Comparison of ENCODE assay signal across 23 cellular contexts in the genomic region with DNA sequence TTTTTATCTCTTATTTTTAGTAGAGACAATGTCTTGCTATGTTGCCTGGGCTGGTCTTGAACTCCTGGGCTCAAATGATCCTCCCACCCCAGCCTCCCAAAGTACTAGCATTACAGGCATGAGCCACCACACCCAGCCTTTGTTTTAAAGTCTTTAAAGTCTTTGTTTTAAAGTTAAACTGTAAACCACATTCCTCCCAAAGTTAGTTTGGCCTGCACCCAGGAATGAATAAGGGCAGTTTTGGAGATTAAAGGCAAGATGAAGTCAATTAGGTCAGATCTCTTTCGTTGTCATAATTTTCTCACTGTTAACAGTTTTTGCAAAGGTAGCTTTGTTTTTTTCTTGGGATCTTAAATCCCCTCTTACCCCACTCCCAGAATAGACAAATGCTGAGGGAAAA.
DNase-seq lines count a peak whose midpoint lies in the region; ATAC-seq and TF ChIP-seq lines count a peak whose summit lies in the region.
"Had no signal": no experiment of that assay in that cellular context is flagged by ENCODE, and none has a peak within 500 bp of the region (broad histone marks: within the 10 kb centered on the region; RNA-seq: fewer than 3 reads in every experiment).

No MANE protein-coding gene starts in this region.

- no peak overlapping the region for H3K4me3 ChIP-seq in CD8-positive, alpha-beta T cell (ENCODE audit: low read depth, low read length)
- H3K4me3 ChIP-seq in sigmoid colon: no peak overlapping the region
- H3K4me3 ChIP-seq: esophagus squamous epithelium, GM12878, heart right ventricle, lung, psoas muscle, spleen had no signal

- peaks cover 13% of the 10 kb centered on the region for H3K4me1 Mint-ChIP-seq in CD8-positive, alpha-beta T cell (ENCODE audit: low read depth)
- H3K4me1 Mint-ChIP-seq in HFFc6 (ENCODE audit: low read depth) (peaks cover 23% of the 10 kb centered on the region), T-helper 17 cell (peaks cover 9% of the 10 kb centered on the region)
- peaks cover 31% of the 10 kb centered on the region for H3K4me1 Mint-ChIP-seq in central memory CD8-positive, alpha-beta T cell

- H3K9me3 ChIP-seq in CD8-positive, alpha-beta T cell (ENCODE audit: low read length): no peaks in the 10 kb centered on the region
- H3K9me3 ChIP-seq in T-helper 17 cell (ENCODE audit: control insufficient read depth, low read length, poor library complexity, severe bottlenecking) (no peaks in the 10 kb centered on the region), sigmoid colon (no peaks in the 10 kb centered on the region)
- H3K9me3 ChIP-seq: esophagus squamous epithelium, heart right ventricle, psoas muscle, spleen had no signal

- no peaks in the 10 kb centered on the region for H3K27me3 ChIP-seq in CD8-positive, alpha-beta T cell (ENCODE audit: insufficient read depth, low read length)
- H3K27me3 ChIP-seq in sigmoid colon: no peaks in the 10 kb centered on the region
- H3K27me3 ChIP-seq: esophagus squamous epithelium, heart right ventricle, spleen had no signal

- no peak overlapping the region for H3K4me3 Mint-ChIP-seq in CD8-positive, alpha-beta T cell
- H3K4me3 Mint-ChIP-seq in HFFc6 (no peak overlapping the region), T-helper 17 cell (no peak overlapping the region)
- H3K4me3 Mint-ChIP-seq in central memory CD8-positive, alpha-beta T cell: no peak overlapping the region
- H3K4me3 Mint-ChIP-seq: activated CD4-positive, alpha-beta T cell treated with anti-CD3 and anti-CD28 coated beads, Interleukin-2, amount 10 ng/mL, durations not matched to agents 7 days and 5 days; activated naive CD8-positive, alpha-beta T cell treated with anti-CD3 and anti-CD28 coated beads, Interleukin-2, amount 10 ng/mL, durations not matched to agents 7 days and 5 days; B cell had no signal

- H3K36me3 ChIP-seq in CD8-positive, alpha-beta T cell (ENCODE audit: insufficient read depth, low read length): peaks cover 22% of the 10 kb centered on the region
- peaks cover 0 to 59% (median 2%) of the 10 kb centered on the region in 4 donors for H3K36me3 ChIP-seq in sigmoid colon

- peak overlapping the region; percentile 24 for H3K27ac Mint-ChIP-seq in CD8-positive, alpha-beta T cell
- H3K27ac Mint-ChIP-seq in HFFc6: peak overlapping the region; percentile 73
- peak overlapping the region; percentile 74 for H3K27ac Mint-ChIP-seq in central memory CD8-positive, alpha-beta T cell (ENCODE audit: low read depth)
- H3K27ac Mint-ChIP-seq in T-helper 17 cell: no peak overlapping the region
- H3K27ac Mint-ChIP-seq: activated CD4-positive, alpha-beta T cell treated with anti-CD3 and anti-CD28 coated beads, Interleukin-2, amount 10 ng/mL, durations not matched to agents 7 days and 5 days; B cell had no signal

- POLR2A ChIA-PET in CD8-positive, alpha-beta T cell (lab: Charles Lee): no interaction called here

- CTCF ChIA-PET in CD8-positive, alpha-beta T cell (lab: Charles Lee): no interaction called here

- TF ChIP-seq CTCF in CD8-positive, alpha-beta T cell (IDR thresholded peaks at IDR 0.05): no peak
- no peak for TF ChIP-seq CTCF in HFFc6 (IDR thresholded peaks at IDR 0.05)
- no peak for TF ChIP-seq CTCF in sigmoid colon (IDR thresholded peaks at IDR 0.05)

- no peaks in the 10 kb centered on the region for H3K9me3 Mint-ChIP-seq in CD8-positive, alpha-beta T cell
- H3K9me3 Mint-ChIP-seq in HFFc6: no peaks in the 10 kb centered on the region
- H3K9me3 Mint-ChIP-seq in central memory CD8-positive, alpha-beta T cell: no peaks in the 10 kb centered on the region
- H3K9me3 Mint-ChIP-seq: activated CD4-positive, alpha-beta T cell treated with anti-CD3 and anti-CD28 coated beads, Interleukin-2, amount 10 ng/mL, durations not matched to agents 7 days and 5 days; activated naive CD8-positive, alpha-beta T cell treated with anti-CD3 and anti-CD28 coated beads, Interleukin-2, amount 10 ng/mL, durations not matched to agents 7 days and 5 days had no signal

- no peak for TF ChIP-seq EP300 in sigmoid colon (IDR thresholded peaks at IDR 0.05)

- H3K27ac ChIP-seq in CD8-positive, alpha-beta T cell (ENCODE audit: low read depth, low read length): no peak overlapping the region
- H3K27ac ChIP-seq in sigmoid colon: peak overlapping the region in 1 of 4 donors; percentile 37
- H3K27ac ChIP-seq: esophagus squamous epithelium, psoas muscle, spleen had no signal

- no peak for DNase-seq in CD8-positive, alpha-beta T cell
- no peak for DNase-seq in HFFc6
- DNase-seq in central memory CD8-positive, alpha-beta T cell (ENCODE audit: low spot score in 2 of 2): no peak
- peak; percentile 26 for DNase-seq in myocyte (ENCODE audit: low read depth)
- DNase-seq in HK-2 (ENCODE audit: unreplicated experiment): no peak
- no peak for DNase-seq in T-helper 17 cell
- DNase-seq in sigmoid colon: no peak
- DNase-seq: activated CD4-positive, alpha-beta T cell treated with anti-CD3 and anti-CD28 coated beads, Interleukin-2, amount 10 ng/mL, durations not matched to agents 7 days and 5 days; activated naive CD8-positive, alpha-beta T cell treated with anti-CD3 and anti-CD28 coated beads, Interleukin-2, amount 10 ng/mL, durations not matched to agents 7 days and 5 days; caudate nucleus; esophagus squamous epithelium; GF-D8; heart right ventricle; NCI-H187; NCI-H2227 treated with DMSO at 0.1 percent for 48 hours; psoas muscle; spleen; stimulated activated CD8-positive, alpha-beta memory T cell treated with anti-CD3 and anti-CD28 coated beads, Interleukin-4, amount 100 ng/mL, for 48 hours had no signal

- H3K36me3 Mint-ChIP-seq in CD8-positive, alpha-beta T cell: peaks cover 62% of the 10 kb centered on the region
- H3K36me3 Mint-ChIP-seq in HFFc6 (ENCODE audit: low read depth): peaks cover 27% of the 10 kb centered on the region; the same call in 1 of the 2 replicates
- peaks cover 26% of the 10 kb centered on the region for H3K36me3 Mint-ChIP-seq in central memory CD8-positive, alpha-beta T cell (ENCODE audit: insufficient read depth)
- peaks cover 4% of the 10 kb centered on the region for H3K36me3 Mint-ChIP-seq in T-helper 17 cell (ENCODE audit: low read depth)

- TF ChIP-seq POLR2A in sigmoid colon (IDR thresholded peaks at IDR 0.05): no peak

- ATAC-seq in CD8-positive, alpha-beta T cell: no peak
- ATAC-seq in central memory CD8-positive, alpha-beta T cell (replicated peaks; ENCODE audit: extremely low read depth, poor library complexity, severe bottlenecking): no peak
- ATAC-seq in T-helper 17 cell: no peak
- no peak for ATAC-seq in HG02885 (IDR thresholded peaks at IDR 0.05; ENCODE audit: poor library complexity, unreplicated experiment)
- ATAC-seq: GM12878, heart right ventricle, SK-N-SH treated with all-trans-retinoic acid at 6 μM for 48 hours had no signal

- intact Hi-C loops in CD8-positive, alpha-beta T cell (cut with DNase I, micrococcal nuclease): no loop called here
- intact Hi-C loops in sigmoid colon (cut with DNase I): no loop called here

- H3K4me1 ChIP-seq in CD8-positive, alpha-beta T cell (ENCODE audit: insufficient read depth, low read length): no peaks in the 10 kb centered on the region
- peaks cover 0 to 9% (median 7%) of the 10 kb centered on the region in 4 donors for H3K4me1 ChIP-seq in sigmoid colon

- 10 to 58% methylated on average over 1 of the region's 1 CpG for WGBS in sigmoid colon, 2 donors

- H3K27me3 Mint-ChIP-seq in CD8-positive, alpha-beta T cell (ENCODE audit: low read depth): no peaks in the 10 kb centered on the region
- H3K27me3 Mint-ChIP-seq in HFFc6 (ENCODE audit: insufficient read depth): no peaks in the 10 kb centered on the region
- H3K27me3 Mint-ChIP-seq in central memory CD8-positive, alpha-beta T cell: no peaks in the 10 kb centered on the region
- no peaks in the 10 kb centered on the region for H3K27me3 Mint-ChIP-seq in T-helper 17 cell
- H3K27me3 Mint-ChIP-seq: activated CD4-positive, alpha-beta T cell treated with anti-CD3 and anti-CD28 coated beads, Interleukin-2, amount 10 ng/mL, durations not matched to agents 7 days and 5 days; activated naive CD8-positive, alpha-beta T cell treated with anti-CD3 and anti-CD28 coated beads, Interleukin-2, amount 10 ng/mL, durations not matched to agents 7 days and 5 days; B cell had no signal
